Comparison of ENCODE assay signal across 9 cellular contexts in the genomic region with DNA sequence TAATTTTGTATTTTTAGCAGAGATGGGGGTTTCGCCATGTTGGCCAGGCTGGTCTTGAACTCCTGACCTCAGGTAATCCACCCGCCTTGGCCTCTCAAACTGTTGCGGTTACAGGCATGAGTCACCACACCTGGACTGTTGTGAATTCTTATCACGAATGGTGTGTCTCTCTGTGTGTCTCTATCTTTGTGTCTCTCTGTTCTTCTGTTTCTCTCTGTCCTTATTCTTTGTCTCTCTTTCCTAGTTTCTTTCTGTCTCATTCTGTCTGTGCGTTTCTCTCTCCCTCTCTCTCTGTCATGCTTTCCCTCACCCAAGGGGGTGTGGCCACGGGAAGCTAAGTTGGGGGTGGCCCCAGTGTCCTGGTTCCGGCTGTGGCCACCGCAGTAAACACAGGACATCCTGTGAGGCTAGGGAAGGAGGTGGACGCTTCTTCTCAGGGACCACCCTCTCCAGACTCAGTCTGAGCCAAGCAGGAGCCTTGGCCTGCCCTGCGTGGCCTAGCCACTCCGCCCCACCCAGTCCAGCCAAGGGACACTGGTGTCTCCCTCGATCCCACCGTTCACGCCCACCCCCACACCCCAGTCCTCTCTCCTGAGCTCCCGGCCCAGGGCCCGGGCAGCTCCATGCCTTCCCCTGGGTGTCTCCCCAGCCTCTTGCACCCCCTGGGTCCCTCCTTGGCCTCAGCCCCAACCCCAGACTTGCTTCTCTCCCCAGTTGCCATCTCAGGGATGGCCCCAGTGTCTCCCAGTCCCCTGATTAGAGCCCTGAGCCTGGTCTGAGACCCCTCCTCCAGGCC. TPM values are rescaled to one million over a fixed set of nuclear protein-coding genes. Genes with fewer than 3 reads are reported as not detected.
DNase-seq lines count a peak whose midpoint lies in the region; ATAC-seq and TF ChIP-seq lines count a peak whose summit lies in the region.
"Had no signal": no experiment of that assay in that cellular context is flagged by ENCODE, and none has a peak within 500 bp of the region (broad histone marks: within the 10 kb centered on the region; RNA-seq: fewer than 3 reads in every experiment).

No MANE protein-coding gene starts in this region.

- peak overlapping the region; percentile 57 for H3K9ac ChIP-seq in BLaER1
- no peak overlapping the region for H3K9ac ChIP-seq in KMS-11
- H3K9ac ChIP-seq in mesenchymal stem cell (ENCODE audit: low read length), result peak overlapping the region; percentile 3
- H3K9ac ChIP-seq: SK-N-SH had no signal

- DNase-seq in caudate nucleus (lab: John Stamatoyannopoulos, UW), result no peak
- peak; percentile 90 for DNase-seq in mesenchymal stem cell
- DNase-seq in amygdala (lab: John Stamatoyannopoulos, UW), result no peak
- DNase-seq in NCI-H345 (lab: John Stamatoyannopoulos, UW), result no peak
- DNase-seq: SK-N-SH had no signal

- H3K9me3 ChIP-seq in BLaER1, result no peaks in the 10 kb centered on the region
- H3K9me3 ChIP-seq in mesenchymal stem cell (ENCODE audit: control insufficient read depth, low read length), result no peaks in the 10 kb centered on the region
- H3K9me3 ChIP-seq: SK-N-SH had no signal

- H4K8ac ChIP-seq in mesenchymal stem cell (ENCODE audit: low read length), result peak overlapping the region; percentile 100

- peak overlapping the region; percentile 36; the same call in 1 of the 2 replicates for H2AFZ ChIP-seq in KMS-11 (ENCODE audit: low read depth)
- H2AFZ ChIP-seq in mesenchymal stem cell (ENCODE audit: low read depth, low read length), result peak overlapping the region; percentile 24

- H4K20me1 ChIP-seq in BLaER1 (no peaks in the 10 kb centered on the region), KMS-11 (ENCODE audit: insufficient read depth) (no peaks in the 10 kb centered on the region)

- H3K4me2 ChIP-seq in BLaER1, result peak overlapping the region; percentile 72
- peak overlapping the region; percentile 9; the same call in 1 of the 2 replicates for H3K4me2 ChIP-seq in KMS-11
- no peak overlapping the region for H3K4me2 ChIP-seq in mesenchymal stem cell (ENCODE audit: low read length, poor library complexity, severe bottlenecking)
- H3K4me2 ChIP-seq: SK-N-SH had no signal

- peak overlapping the region; percentile 93 to 99 for H3K18ac ChIP-seq in mesenchymal stem cell (ENCODE audit: low read depth in 1 of 2, low read length in 2 of 2)

- peak overlapping the region in 1 of 2 experiments; percentile 63 for H3K14ac ChIP-seq in mesenchymal stem cell (ENCODE audit: low read length in 2 of 2)

- no peak for TF ChIP-seq CTCF in KMS-11 (conservative IDR thresholded peaks at IDR 0.05; ENCODE audit: low read depth, low read length)

- H2BK120ac ChIP-seq in mesenchymal stem cell (ENCODE audit: low read depth, low read length), result peak overlapping the region; percentile 99

- H3K4me1 ChIP-seq in BLaER1, result peaks cover 88% of the 10 kb centered on the region
- peaks cover 20% of the 10 kb centered on the region for H3K4me1 ChIP-seq in KMS-11 (ENCODE audit: low read depth, poor library complexity, severe bottlenecking)
- peaks cover 18% of the 10 kb centered on the region for H3K4me1 ChIP-seq in mesenchymal stem cell (ENCODE audit: control insufficient read depth, insufficient read depth, low read depth, low read length)

- no peaks in the 10 kb centered on the region for H3K79me1 ChIP-seq in mesenchymal stem cell (replicated peaks; ENCODE audit: low read length, poor library complexity, severe bottlenecking)

- ATAC-seq in HG03521 (IDR thresholded peaks at IDR 0.05; ENCODE audit: unreplicated experiment), result no peak
- no peak for ATAC-seq in HG02678 (IDR thresholded peaks at IDR 0.05; ENCODE audit: unreplicated experiment)

- H3K27ac ChIP-seq in BLaER1 (peak overlapping the region; percentile 81), KMS-11 (no peak overlapping the region), caudate nucleus (ENCODE audit: low read depth, low read length) (peak overlapping the region; percentile 73), mesenchymal stem cell (ENCODE audit: low read length, poor library complexity, severe bottlenecking) (no peak overlapping the region)

- H2AK5ac ChIP-seq in mesenchymal stem cell (ENCODE audit: low read length, severe bottlenecking), result peak overlapping the region; percentile 86

- no peak overlapping the region for H3K4me3 ChIP-seq in BLaER1
- no peak overlapping the region for H3K4me3 ChIP-seq in KMS-11 (IDR thresholded peaks at IDR 0.05; ENCODE audit: insufficient read depth, low read depth, low read length)
- no peak overlapping the region for H3K4me3 ChIP-seq in mesenchymal stem cell (ENCODE audit: insufficient read depth in 1 of 2, low read depth in 1 of 2, low read length in 2 of 2)

- peak overlapping the region; percentile 68 to 99 for H3K4ac ChIP-seq in mesenchymal stem cell (ENCODE audit: low read depth in 1 of 2, low read length in 2 of 2)

- H3K23ac ChIP-seq in mesenchymal stem cell (ENCODE audit: low read length in 2 of 2), result no peak overlapping the region

- WGBS in mesenchymal stem cell, result 17% methylated on average over 16 of the region's 16 CpGs

- H3K79me2 ChIP-seq in KMS-11 (ENCODE audit: insufficient read depth, low read depth), result no peaks in the 10 kb centered on the region

- H3K27me3 ChIP-seq in BLaER1 (no peaks in the 10 kb centered on the region), KMS-11 (ENCODE audit: insufficient read depth, low read depth) (no peaks in the 10 kb centered on the region), mesenchymal stem cell (ENCODE audit: control insufficient read depth in 1 of 2, insufficient read depth in 1 of 2, low read length in 2 of 2) (peaks cover 3 to 14% of the 10 kb centered on the region in 2 experiments)

- no peaks in the 10 kb centered on the region for H3K36me3 ChIP-seq in BLaER1
- H3K36me3 ChIP-seq in KMS-11 (ENCODE audit: insufficient read depth), result no peaks in the 10 kb centered on the region
- H3K36me3 ChIP-seq in mesenchymal stem cell (ENCODE audit: control insufficient read depth in 1 of 2, insufficient read depth in 2 of 2, low read depth in 1 of 2, low read length in 2 of 2), result peaks cover 0 to 2% of the 10 kb centered on the region in 2 experiments

- peak overlapping the region; percentile 100 for H2BK15ac ChIP-seq in mesenchymal stem cell (ENCODE audit: low read depth, poor library complexity, severe bottlenecking)

- peak overlapping the region; percentile 100 for H4K91ac ChIP-seq in mesenchymal stem cell (ENCODE audit: low read length)

- H2BK12ac ChIP-seq in mesenchymal stem cell (ENCODE audit: low read length in 2 of 2), result peak overlapping the region; percentile 91 to 95

- peak overlapping the region; percentile 33 for H2BK5ac ChIP-seq in mesenchymal stem cell (ENCODE audit: low read depth, low read length, poor library complexity, severe bottlenecking)

RNA-seq across cellular contexts. Expression of gene PRX, which starts 3.9 kb away (rescaled TPM):
- polyA plus RNA-seq in mesenchymal stem cell (2013, experiment 1 of 2), result 2.1 TPM
- 1.9 TPM for polyA plus RNA-seq in mesenchymal stem cell (2013, experiment 2 of 2)

RNA-seq across cellular contexts. Expression of gene SERTAD1, which starts 8.7 kb away (rescaled TPM):
- polyA plus RNA-seq in mesenchymal stem cell (2013, experiment 1 of 2), result 11.7 TPM
- 12.3 TPM for polyA plus RNA-seq in mesenchymal stem cell (2013, experiment 2 of 2)

RNA-seq across cellular contexts. Expression of gene SERTAD3, which starts 27.0 kb away (rescaled TPM):
- polyA plus RNA-seq in mesenchymal stem cell (2013, experiment 1 of 2), result 22.0 TPM
- polyA plus RNA-seq in mesenchymal stem cell (2013, experiment 2 of 2), result 22.4 TPM

RNA-seq across cellular contexts. Expression of gene HIPK4, which starts 27.1 kb away (rescaled TPM):
- polyA plus RNA-seq in mesenchymal stem cell (2013, experiment 1 of 2), result 0.29 TPM
- polyA plus RNA-seq in mesenchymal stem cell (2013, experiment 2 of 2), result 0.25 TPM

RNA-seq across cellular contexts. Expression of gene BLVRB, which starts 48.4 kb away (rescaled TPM):
- polyA plus RNA-seq in mesenchymal stem cell (2013, experiment 1 of 2), result 83.8 TPM
- polyA plus RNA-seq in mesenchymal stem cell (2013, experiment 2 of 2), result 80.0 TPM

Comparison
In these comparisons a context has a peak if more than half of its experiments do, and no peak if none do; other contexts are left out.
1. H3K27ac ChIP-seq: peak in BLaER1 (single experiment) and caudate nucleus (single experiment); none in KMS-11 (single experiment) and mesenchymal stem cell (single experiment).